In the genomic region with DNA sequence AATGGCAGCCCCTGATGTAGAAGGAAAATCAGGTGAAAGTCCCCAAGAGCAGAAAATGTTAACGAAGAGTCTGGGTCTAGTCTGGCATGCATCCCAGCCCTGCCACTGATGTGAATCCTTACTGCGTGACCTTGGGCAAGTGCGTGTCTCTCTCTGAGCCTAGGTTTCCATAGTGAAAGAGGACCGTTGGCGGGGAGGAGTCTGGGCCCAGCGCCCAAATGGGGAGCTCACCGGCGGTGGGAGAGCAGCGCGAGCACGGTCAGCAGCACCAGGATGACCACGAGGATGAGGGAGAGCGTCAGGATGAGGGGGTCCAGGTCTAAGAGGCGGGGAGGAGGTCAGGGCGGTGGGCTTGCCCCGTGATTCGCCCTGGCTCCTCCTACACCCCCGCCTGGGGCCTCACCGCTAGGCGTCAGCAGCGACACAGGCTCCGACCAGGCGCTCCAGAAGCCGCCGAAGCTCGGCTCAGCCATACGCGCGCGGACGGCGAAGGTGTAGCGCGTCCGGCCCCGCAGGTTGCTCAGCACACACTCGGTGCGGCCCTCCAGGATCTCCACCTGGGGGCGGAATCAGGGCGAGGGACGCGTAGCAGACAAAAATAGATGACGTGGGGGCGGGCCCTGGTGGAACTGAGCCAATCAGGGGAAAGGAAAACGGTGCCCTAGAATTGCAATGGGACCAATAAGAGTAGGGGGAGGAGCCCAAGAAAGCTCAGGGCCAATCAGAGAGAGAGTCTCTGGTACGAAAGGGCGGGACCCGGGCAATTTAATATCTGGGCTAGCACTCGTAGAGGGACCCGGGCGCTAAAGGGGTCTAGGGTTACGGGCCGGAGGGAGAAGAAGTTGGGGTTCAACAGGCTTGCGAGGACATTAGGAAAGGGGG, we compare ENCODE assay signal across 8 cellular contexts. TPM values are rescaled to one million over a fixed set of nuclear protein-coding genes. Genes with fewer than 3 reads are reported as not detected.
DNase-seq lines count a peak whose midpoint lies in the region; ATAC-seq and TF ChIP-seq lines count a peak whose summit lies in the region.

No MANE protein-coding gene starts in this region.

- no TSS peak for BruUV-seq in IMR-90 (replicated peaks; lab: Mats Ljungman, UMichigan)

- H3K9me1 ChIP-seq in IMR-90 (ENCODE audit: insufficient read depth, low read length): peaks cover 23% of the 10 kb centered on the region

- H2BK5ac ChIP-seq in IMR-90 (ENCODE audit: low read depth, low read length, poor library complexity, severe bottlenecking): peak overlapping the region; percentile 81

- POLR2A ChIA-PET in IMR-90 (lab: Charles Lee; ENCODE audit: unreplicated experiment): interaction anchor here (0.5 to 1.3 kb wide), 4 partner anchors 11 to 87 kb away, joined by 3 to 14 read pairs (median 4); no protein-coding TSS in a partner anchor

- WGBS in IMR-90 (ENCODE audit: extremely low coverage in 2 of 2, insufficient read length in 1 of 2), 2 experiments: 1% methylated on average over 34 of the region's 54 CpGs; no CpG with 5 or more reads in 1 of the 2 experiments

- peaks cover 20% of the 10 kb centered on the region for H3K4me1 ChIP-seq in IMR-90 (ENCODE audit: control insufficient read depth, insufficient read depth, low read length)

- H2BK15ac ChIP-seq in IMR-90 (ENCODE audit: low read depth, low read length): peak overlapping the region; percentile 22; the same call in 1 of the 3 replicates

- peak overlapping the region; percentile 68 for H2AK9ac ChIP-seq in IMR-90 (replicated peaks; ENCODE audit: low read depth, low read length, poor library complexity)

- H4K8ac ChIP-seq in IMR-90 (ENCODE audit: low read depth in 2 of 2, low read length in 2 of 2): peak overlapping the region; percentile 9 to 71; a peak in 2 of 4 replicates

- no peak overlapping the region for H2BK20ac ChIP-seq in IMR-90 (ENCODE audit: low read depth, low read length)

- H4K20me1 ChIP-seq in IMR-90 (ENCODE audit: insufficient read depth, low read length): peaks cover 11% of the 10 kb centered on the region; the same call in 1 of the 2 replicates

- H3K56ac ChIP-seq in IMR-90 (ENCODE audit: extremely low read depth, insufficient read depth, low read length): no peak overlapping the region

- peaks cover 38% of the 10 kb centered on the region for H3K4me1 Mint-ChIP-seq in activated T-helper 2 cell treated with anti-CD3 and anti-CD28 coated beads, Interferon-gamma antibody, Interleukin-2, Interleukin-4, amounts not matched to agents 10 μg/mL and 5 μg/mL and 100 μg/mL, durations not matched to agents 14 hours and 24 hours and 36 hours (ENCODE audit: low read depth)
- peaks cover 43% of the 10 kb centered on the region for H3K4me1 Mint-ChIP-seq in nephron progenitor cell
- peaks cover 54% of the 10 kb centered on the region for H3K4me1 Mint-ChIP-seq in stimulated activated naive CD8-positive, alpha-beta T cell treated with anti-CD3 and anti-CD28 coated beads, Interleukin-15, Interleukin-2, amounts not matched to agents 100 ng/mL and 50 ng/mL, for 24 hours (ENCODE audit: low read depth)

- H3K4me3 ChIP-seq in IMR-90 (ENCODE audit: insufficient read depth, low read depth, low read length): peak overlapping the region; percentile 86
- peak overlapping the region; percentile 69 for H3K4me3 ChIP-seq in fibroblast of pulmonary artery (replicated peaks; ENCODE audit: low read depth, low read length)

- peak overlapping the region; percentile 51 for H2AK5ac ChIP-seq in IMR-90 (ENCODE audit: low read depth, low read length)

- no peaks in the 10 kb centered on the region for H3K36me3 ChIP-seq in IMR-90 (ENCODE audit: control insufficient read depth, insufficient read depth, low read length)

- H3K9ac ChIP-seq in IMR-90 (ENCODE audit: low read depth, low read length): peak overlapping the region; percentile 65

- peak overlapping the region; percentile 100 for H3K27ac Mint-ChIP-seq in activated T-helper 2 cell treated with anti-CD3 and anti-CD28 coated beads, Interferon-gamma antibody, Interleukin-2, Interleukin-4, amounts not matched to agents 10 μg/mL and 5 μg/mL and 100 μg/mL, durations not matched to agents 14 hours and 24 hours and 36 hours
- peak overlapping the region; percentile 76 for H3K27ac Mint-ChIP-seq in nephron progenitor cell
- peak overlapping the region; percentile 94 for H3K27ac Mint-ChIP-seq in stimulated activated naive CD8-positive, alpha-beta T cell treated with anti-CD3 and anti-CD28 coated beads, Interleukin-15, Interleukin-2, amounts not matched to agents 100 ng/mL and 50 ng/mL, for 24 hours

- peak overlapping the region; percentile 29 for H3K4ac ChIP-seq in IMR-90 (ENCODE audit: low read depth, low read length)

- H3K4me3 Mint-ChIP-seq in activated T-helper 2 cell treated with anti-CD3 and anti-CD28 coated beads, Interferon-gamma antibody, Interleukin-2, Interleukin-4, amounts not matched to agents 10 μg/mL and 5 μg/mL and 100 μg/mL, durations not matched to agents 14 hours and 24 hours and 36 hours (ENCODE audit: low read depth): peak overlapping the region; percentile 99
- peak overlapping the region; percentile 87 for H3K4me3 Mint-ChIP-seq in nephron progenitor cell
- H3K4me3 Mint-ChIP-seq in stimulated activated naive CD8-positive, alpha-beta T cell treated with anti-CD3 and anti-CD28 coated beads, Interleukin-15, Interleukin-2, amounts not matched to agents 100 ng/mL and 50 ng/mL, for 24 hours: peak overlapping the region; percentile 85

- dilution Hi-C loops in IMR-90 (cut with HindIII; ENCODE audit: low sequenced_read_pairs, unreplicated experiment): no loop called here

- no peaks in the 10 kb centered on the region; the same call in 1 of the 2 replicates for H3K27me3 ChIP-seq in IMR-90 (ENCODE audit: control insufficient read depth, insufficient read depth, low read length)

- DNase-seq in DMS153 treated with DMSO at 0.1 percent for 48 hours (lab: John Stamatoyannopoulos, UW; ENCODE audit: unreplicated experiment) (peak; percentile 96), IMR-90 (peak; percentile 93), RPMI8226 (peak; percentile 99), fibroblast of pulmonary artery (ENCODE audit: low read depth) (peak; percentile 95), nephron progenitor cell (peak; percentile 96)
- DNase-seq in activated T-helper 2 cell treated with anti-CD3 and anti-CD28 coated beads, Interferon-gamma antibody, Interleukin-2, Interleukin-4, amounts not matched to agents 10 μg/mL and 5 μg/mL and 100 μg/mL, durations not matched to agents 14 hours and 24 hours and 36 hours (ENCODE audit: low spot score): peak; percentile 97

- peak; percentile 74 for ATAC-seq in GM21529 (IDR thresholded peaks at IDR 0.05; ENCODE audit: unreplicated experiment)
- ATAC-seq in IMR-90 (ENCODE audit: low read depth): peak; percentile 88

- peak overlapping the region; percentile 97 for H3K4me2 ChIP-seq in IMR-90 (ENCODE audit: low read depth, low read length)

- peak overlapping the region; percentile 45 for H2BK120ac ChIP-seq in IMR-90 (ENCODE audit: low read depth, low read length)

- H3K27ac ChIP-seq in IMR-90 (ENCODE audit: insufficient read depth, low read length): peak overlapping the region; percentile 62

- peaks cover 8 to 25% of the 10 kb centered on the region in 2 experiments for H3K79me1 ChIP-seq in IMR-90 (ENCODE audit: low read depth in 1 of 2, low read length in 2 of 2)

- H3K27me3 Mint-ChIP-seq in activated T-helper 2 cell treated with anti-CD3 and anti-CD28 coated beads, Interferon-gamma antibody, Interleukin-2, Interleukin-4, amounts not matched to agents 10 μg/mL and 5 μg/mL and 100 μg/mL, durations not matched to agents 14 hours and 24 hours and 36 hours (ENCODE audit: low read depth): peaks cover 12% of the 10 kb centered on the region
- peaks cover 39% of the 10 kb centered on the region for H3K27me3 Mint-ChIP-seq in nephron progenitor cell (ENCODE audit: low read depth, poor library complexity)
- peaks cover 9% of the 10 kb centered on the region for H3K27me3 Mint-ChIP-seq in stimulated activated naive CD8-positive, alpha-beta T cell treated with anti-CD3 and anti-CD28 coated beads, Interleukin-15, Interleukin-2, amounts not matched to agents 100 ng/mL and 50 ng/mL, for 24 hours

- H3K14ac ChIP-seq in IMR-90 (replicated peaks; ENCODE audit: low read depth, low read length): 0 out of 2 replicates have a peak overlapping the region, but pooled peaks have one; percentile 4

- no peaks in the 10 kb centered on the region for H3K9me3 ChIP-seq in IMR-90 (ENCODE audit: control insufficient read depth, insufficient read depth, low read length)

- peak overlapping the region; percentile 96 for H2AFZ ChIP-seq in IMR-90 (replicated peaks; ENCODE audit: low read length, poor library complexity)

- H3K36me3 Mint-ChIP-seq in activated T-helper 2 cell treated with anti-CD3 and anti-CD28 coated beads, Interferon-gamma antibody, Interleukin-2, Interleukin-4, amounts not matched to agents 10 μg/mL and 5 μg/mL and 100 μg/mL, durations not matched to agents 14 hours and 24 hours and 36 hours (ENCODE audit: low read depth): peaks cover 23% of the 10 kb centered on the region
- peaks cover 5% of the 10 kb centered on the region for H3K36me3 Mint-ChIP-seq in nephron progenitor cell (ENCODE audit: low read depth)
- peaks cover 10% of the 10 kb centered on the region for H3K36me3 Mint-ChIP-seq in stimulated activated naive CD8-positive, alpha-beta T cell treated with anti-CD3 and anti-CD28 coated beads, Interleukin-15, Interleukin-2, amounts not matched to agents 100 ng/mL and 50 ng/mL, for 24 hours (ENCODE audit: low read depth)

- peak overlapping the region; percentile 43 for H3K18ac ChIP-seq in IMR-90 (ENCODE audit: low read depth, low read length)

- peak overlapping the region; percentile 60; the same call in 1 of the 2 replicates for H4K5ac ChIP-seq in IMR-90 (ENCODE audit: low read depth, low read length)

- H3K9me3 Mint-ChIP-seq in activated T-helper 2 cell treated with anti-CD3 and anti-CD28 coated beads, Interferon-gamma antibody, Interleukin-2, Interleukin-4, amounts not matched to agents 10 μg/mL and 5 μg/mL and 100 μg/mL, durations not matched to agents 14 hours and 24 hours and 36 hours: no peaks in the 10 kb centered on the region
- H3K9me3 Mint-ChIP-seq in nephron progenitor cell: no peaks in the 10 kb centered on the region
- no peaks in the 10 kb centered on the region for H3K9me3 Mint-ChIP-seq in stimulated activated naive CD8-positive, alpha-beta T cell treated with anti-CD3 and anti-CD28 coated beads, Interleukin-15, Interleukin-2, amounts not matched to agents 100 ng/mL and 50 ng/mL, for 24 hours

- H4K91ac ChIP-seq in IMR-90 (ENCODE audit: insufficient read depth, low read depth, low read length): peak overlapping the region; percentile 81; the same call in 1 of the 2 replicates

- H3K23ac ChIP-seq in IMR-90 (ENCODE audit: low read depth, low read length): peak overlapping the region; percentile 41; the same call in 1 of the 2 replicates

- in situ Hi-C loops in IMR-90 (cut with MboI; ENCODE audit: low sequenced_read_pairs): no loop called here

- peak; percentile 43; the same call in 1 of the 2 replicates for TF ChIP-seq RAD21 in IMR-90 (IDR thresholded peaks at IDR 0.05; ENCODE audit: low read length)

- CTCF ChIA-PET in IMR-90 (lab: Yijun Ruan, JAX): interaction anchor here (0.5 to 2.9 kb wide), 17 partner anchors 11 to 178 kb away, joined by 3 to 9 read pairs (median 4); a partner anchor contains a TSS

- TF ChIP-seq POLR2A in IMR-90 (IDR thresholded peaks at IDR 0.05; ENCODE audit: low read depth, low read length): peak; percentile 91

- intact Hi-C loops in IMR-90 (cut with micrococcal nuclease): loop anchor here (1.0 to 5.0 kb wide), 3 partner anchors 41 to 102 kb away; no protein-coding TSS in a partner anchor
- intact Hi-C loops in activated T-helper 2 cell treated with anti-CD3 and anti-CD28 coated beads, Interferon-gamma antibody, Interleukin-2, Interleukin-4, amounts not matched to agents 10 μg/mL and 5 μg/mL and 100 μg/mL, durations not matched to agents 14 hours and 24 hours and 36 hours (cut with micrococcal nuclease): loop anchor here (1.0 to 5.0 kb wide), 5 partner anchors 41 to 224 kb away; a partner anchor contains a TSS

- TF ChIP-seq CTCF in IMR-90 (conservative IDR thresholded peaks at IDR 0.05; ENCODE audit: low read depth, low read length) (peak; percentile 53), fibroblast of pulmonary artery (IDR thresholded peaks at IDR 0.05; ENCODE audit: low read length, missing control alignments) (peak; percentile 60), nephron progenitor cell (IDR thresholded peaks at IDR 0.05) (peak; percentile 64)

RNA-seq across cellular contexts. Expression of a gene that starts 3.2 kb away (rescaled TPM):
- total RNA-seq in IMR-90 (2012; rRNA removed): 3.1 and 4.3 TPM in 2 replicates
- 10.1 and 12.0 TPM in 2 replicates for polyA plus RNA-seq in IMR-90 (2012; rRNA removed)
- 11.5 and 12.4 TPM in 2 replicates for polyA plus RNA-seq in IMR-90 (2012; cell fraction: cytosol; rRNA removed)
- polyA plus RNA-seq in IMR-90 (2012; cell fraction: nucleus; rRNA removed; ENCODE audit: low replicate concordance): 9.7 and 21.2 TPM in 2 replicates
- total RNA-seq in activated T-helper 2 cell treated with anti-CD3 and anti-CD28 coated beads, Interferon-gamma antibody, Interleukin-2, Interleukin-4, amounts not matched to agents 10 μg/mL and 5 μg/mL and 100 μg/mL, durations not matched to agents 14 hours and 24 hours and 36 hours: 10.3 TPM in 2 replicates

RNA-seq across cellular contexts. Expression of a gene that starts 6.4 kb away (rescaled TPM):
- 0.36 and 0.56 TPM in 2 replicates for total RNA-seq in IMR-90 (2012; rRNA removed)
- polyA plus RNA-seq in IMR-90 (2012; rRNA removed): 1.6 and 2.0 TPM in 2 replicates
- 1.2 and 1.5 TPM in 2 replicates for polyA plus RNA-seq in IMR-90 (2012; cell fraction: cytosol; rRNA removed)
- 1.1 and 1.2 TPM in 2 replicates for polyA plus RNA-seq in IMR-90 (2012; cell fraction: nucleus; rRNA removed; ENCODE audit: low replicate concordance)
- total RNA-seq in activated T-helper 2 cell treated with anti-CD3 and anti-CD28 coated beads, Interferon-gamma antibody, Interleukin-2, Interleukin-4, amounts not matched to agents 10 μg/mL and 5 μg/mL and 100 μg/mL, durations not matched to agents 14 hours and 24 hours and 36 hours: 2.6 and 2.8 TPM in 2 replicates

RNA-seq across cellular contexts. Expression of a gene that starts 25.7 kb away (rescaled TPM):
- total RNA-seq in IMR-90 (2012; rRNA removed): 3.9 and 4.4 TPM in 2 replicates
- polyA plus RNA-seq in IMR-90 (2012; rRNA removed): 45.2 and 50.2 TPM in 2 replicates
- polyA plus RNA-seq in IMR-90 (2012; cell fraction: cytosol; rRNA removed): 36.6 and 62.6 TPM in 2 replicates
- polyA plus RNA-seq in IMR-90 (2012; cell fraction: nucleus; rRNA removed; ENCODE audit: low replicate concordance): 66.7 and 132 TPM in 2 replicates
- total RNA-seq in activated T-helper 2 cell treated with anti-CD3 and anti-CD28 coated beads, Interferon-gamma antibody, Interleukin-2, Interleukin-4, amounts not matched to agents 10 μg/mL and 5 μg/mL and 100 μg/mL, durations not matched to agents 14 hours and 24 hours and 36 hours: 2.6 and 3.4 TPM in 2 replicates

RNA-seq across cellular contexts. Expression of a gene that starts 34.6 kb away (rescaled TPM):
- total RNA-seq in IMR-90 (2012; rRNA removed): 4.4 and 4.7 TPM in 2 replicates
- 14.0 and 14.3 TPM in 2 replicates for polyA plus RNA-seq in IMR-90 (2012; rRNA removed)
- 10.4 and 13.2 TPM in 2 replicates for polyA plus RNA-seq in IMR-90 (2012; cell fraction: cytosol; rRNA removed)
- polyA plus RNA-seq in IMR-90 (2012; cell fraction: nucleus; rRNA removed; ENCODE audit: low replicate concordance): 85.5 and 114 TPM in 2 replicates
- total RNA-seq in activated T-helper 2 cell treated with anti-CD3 and anti-CD28 coated beads, Interferon-gamma antibody, Interleukin-2, Interleukin-4, amounts not matched to agents 10 μg/mL and 5 μg/mL and 100 μg/mL, durations not matched to agents 14 hours and 24 hours and 36 hours: 14.6 and 16.3 TPM in 2 replicates

RNA-seq across cellular contexts. Expression of a gene that starts 34.8 kb away (rescaled TPM):
- total RNA-seq in IMR-90 (2012; rRNA removed): 87.5 and 136 TPM in 2 replicates
- 107 and 110 TPM in 2 replicates for polyA plus RNA-seq in IMR-90 (2012; rRNA removed)
- polyA plus RNA-seq in IMR-90 (2012; cell fraction: cytosol; rRNA removed): 71.0 and 211 TPM in 2 replicates
- 91.3 and 108 TPM in 2 replicates for polyA plus RNA-seq in IMR-90 (2012; cell fraction: nucleus; rRNA removed; ENCODE audit: low replicate concordance)
- total RNA-seq in activated T-helper 2 cell treated with anti-CD3 and anti-CD28 coated beads, Interferon-gamma antibody, Interleukin-2, Interleukin-4, amounts not matched to agents 10 μg/mL and 5 μg/mL and 100 μg/mL, durations not matched to agents 14 hours and 24 hours and 36 hours: 34.0 and 34.9 TPM in 2 replicates

Comparison
In these comparisons a context has a peak if more than half of its experiments do, and no peak if none do; other contexts are left out.
1. Peak in every context shown above with its lines: DNase-seq, ATAC-seq, H3K4me3 ChIP-seq and H3K27ac ChIP-seq.